In the genomic region with DNA sequence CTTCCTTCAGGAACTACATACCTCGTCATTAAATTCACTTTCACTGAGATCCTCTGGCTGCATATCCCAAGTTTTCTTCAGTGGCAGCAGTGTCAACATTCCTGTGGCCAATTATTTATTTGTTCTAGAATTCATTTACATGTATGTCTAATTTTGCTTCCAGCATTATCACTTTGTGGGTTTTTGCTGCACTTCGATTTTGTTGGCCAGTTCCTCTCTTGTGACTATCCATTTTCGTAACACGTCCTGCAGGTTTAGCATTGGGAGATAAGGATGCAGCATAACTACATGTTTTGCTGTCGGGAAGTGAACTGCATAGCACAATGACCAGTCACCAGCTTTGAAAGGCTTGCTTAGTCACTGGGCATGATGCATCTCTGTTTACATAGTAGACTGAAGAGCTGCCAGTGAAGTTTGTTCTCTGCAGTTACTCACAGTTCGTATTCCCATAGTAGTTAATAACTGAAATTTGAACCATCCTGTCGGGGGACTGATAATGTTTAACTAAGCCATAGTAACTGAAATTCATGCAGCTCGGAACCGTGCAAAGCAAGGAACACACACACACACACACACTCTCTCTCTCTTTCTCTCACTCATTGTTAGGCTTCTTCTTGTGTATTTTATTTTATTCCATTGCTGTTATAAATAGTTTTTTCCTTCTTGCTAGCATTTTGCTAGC, we compare ENCODE assay signal across 8 cellular contexts. TPM values are rescaled to one million over a fixed set of nuclear protein-coding genes. Genes with fewer than 3 reads are reported as not detected.
A peak's percentile ranks its signal among the peaks of the same experiment; 100 is the strongest.
DNase-seq lines count a peak whose midpoint lies in the region; ATAC-seq and TF ChIP-seq lines count a peak whose summit lies in the region.

No MANE protein-coding gene starts in this region.

- peak overlapping the region; percentile 15 for H3K27ac Mint-ChIP-seq in CD4-positive, alpha-beta T cell
- H3K27ac Mint-ChIP-seq in stimulated activated effector memory CD8-positive, alpha-beta T cell treated with anti-CD3 and anti-CD28 coated beads, Interleukin-12 subunit alpha, Interleukin-12 subunit beta, amount 100 ng/mL, for 72 hours = no peak overlapping the region
- no peak overlapping the region for H3K27ac Mint-ChIP-seq in activated CD4-positive, alpha-beta T cell treated with anti-CD3 and anti-CD28 coated beads for 36 hours

- TF ChIP-seq CTCF in CD4-positive, alpha-beta T cell (IDR thresholded peaks at IDR 0.05) = no peak
- TF ChIP-seq CTCF in GM20000 (IDR thresholded peaks at IDR 0.05; ENCODE audit: extremely low read depth, missing control alignments) = no peak

- no peaks in the 10 kb centered on the region for H3K27me3 ChIP-seq in CD4-positive, alpha-beta T cell (ENCODE audit: control insufficient read depth, insufficient read depth, low read length)

- no peak overlapping the region for H3K27ac ChIP-seq in CD4-positive, alpha-beta T cell (ENCODE audit: low read depth, low read length)
- H3K27ac ChIP-seq in cingulate gyrus (ENCODE audit: low read depth, low read length) = peak overlapping the region; percentile 1

- ATAC-seq in CD4-positive, alpha-beta T cell (ENCODE audit: poor library complexity) = no peak
- no peak for ATAC-seq in stimulated activated effector memory CD8-positive, alpha-beta T cell treated with anti-CD3 and anti-CD28 coated beads, Interleukin-12 subunit alpha, Interleukin-12 subunit beta, amount 100 ng/mL, for 72 hours
- no peak for ATAC-seq in activated CD4-positive, alpha-beta T cell treated with anti-CD3 and anti-CD28 coated beads for 36 hours

- peaks cover 33% of the 10 kb centered on the region for H3K4me1 Mint-ChIP-seq in CD4-positive, alpha-beta T cell (ENCODE audit: low read depth)
- H3K4me1 Mint-ChIP-seq in stimulated activated effector memory CD8-positive, alpha-beta T cell treated with anti-CD3 and anti-CD28 coated beads, Interleukin-12 subunit alpha, Interleukin-12 subunit beta, amount 100 ng/mL, for 72 hours = peaks cover 17% of the 10 kb centered on the region
- no peaks in the 10 kb centered on the region for H3K4me1 Mint-ChIP-seq in activated CD4-positive, alpha-beta T cell treated with anti-CD3 and anti-CD28 coated beads for 36 hours

- CTCF ChIA-PET in CD4-positive, alpha-beta T cell (lab: Charles Lee) = no interaction called here
- CTCF ChIA-PET in activated CD4-positive, alpha-beta T cell treated with anti-CD3 and anti-CD28 coated beads for 36 hours (lab: Charles Lee) = no interaction called here

- H3K4me3 Mint-ChIP-seq in CD4-positive, alpha-beta T cell = no peak overlapping the region
- H3K4me3 Mint-ChIP-seq in stimulated activated effector memory CD8-positive, alpha-beta T cell treated with anti-CD3 and anti-CD28 coated beads, Interleukin-12 subunit alpha, Interleukin-12 subunit beta, amount 100 ng/mL, for 72 hours = no peak overlapping the region
- no peak overlapping the region for H3K4me3 Mint-ChIP-seq in activated CD4-positive, alpha-beta T cell treated with anti-CD3 and anti-CD28 coated beads for 36 hours

- POLR2A ChIA-PET in CD4-positive, alpha-beta T cell (lab: Charles Lee) = no interaction called here
- POLR2A ChIA-PET in activated CD4-positive, alpha-beta T cell treated with anti-CD3 and anti-CD28 coated beads for 36 hours (lab: Charles Lee) = no interaction called here

- intact Hi-C loops in CD4-positive, alpha-beta T cell (cut with DNase I, micrococcal nuclease) = no loop called here
- intact Hi-C loops in activated CD4-positive, alpha-beta T cell treated with anti-CD3 and anti-CD28 coated beads for 36 hours (cut with DNase I, micrococcal nuclease) = no loop called here

- H3K9me3 Mint-ChIP-seq in CD4-positive, alpha-beta T cell = no peaks in the 10 kb centered on the region
- H3K9me3 Mint-ChIP-seq in stimulated activated effector memory CD8-positive, alpha-beta T cell treated with anti-CD3 and anti-CD28 coated beads, Interleukin-12 subunit alpha, Interleukin-12 subunit beta, amount 100 ng/mL, for 72 hours = no peaks in the 10 kb centered on the region
- H3K9me3 Mint-ChIP-seq in activated CD4-positive, alpha-beta T cell treated with anti-CD3 and anti-CD28 coated beads for 36 hours (ENCODE audit: low read depth) = no peaks in the 10 kb centered on the region

- no peaks in the 10 kb centered on the region for H3K27me3 Mint-ChIP-seq in CD4-positive, alpha-beta T cell
- H3K27me3 Mint-ChIP-seq in activated CD4-positive, alpha-beta T cell treated with anti-CD3 and anti-CD28 coated beads for 36 hours = no peaks in the 10 kb centered on the region

- peaks cover 84% of the 10 kb centered on the region for H3K36me3 Mint-ChIP-seq in CD4-positive, alpha-beta T cell (ENCODE audit: low read depth)
- H3K36me3 Mint-ChIP-seq in stimulated activated effector memory CD8-positive, alpha-beta T cell treated with anti-CD3 and anti-CD28 coated beads, Interleukin-12 subunit alpha, Interleukin-12 subunit beta, amount 100 ng/mL, for 72 hours = peaks cover 84% of the 10 kb centered on the region
- peaks cover 46% of the 10 kb centered on the region for H3K36me3 Mint-ChIP-seq in activated CD4-positive, alpha-beta T cell treated with anti-CD3 and anti-CD28 coated beads for 36 hours (ENCODE audit: low read depth)

- no peaks in the 10 kb centered on the region for H3K9me3 ChIP-seq in CD4-positive, alpha-beta T cell (ENCODE audit: control insufficient read depth, low read length)

- no peak for DNase-seq in CD4-positive, alpha-beta T cell
- DNase-seq in NCI-H345 (lab: John Stamatoyannopoulos, UW) = peak; percentile 93
- peak; percentile 95 to 98 for DNase-seq in lung microvascular endothelial cell (ENCODE audit: low read depth in 2 of 2)
- no peak for DNase-seq in GM19240 (ENCODE audit: insufficient read length, low spot score)
- no peak for DNase-seq in stimulated activated effector memory CD8-positive, alpha-beta T cell treated with anti-CD3 and anti-CD28 coated beads, Interleukin-12 subunit alpha, Interleukin-12 subunit beta, amount 100 ng/mL, for 72 hours (ENCODE audit: low spot score in 2 of 2)
- no peak for DNase-seq in GM20000 (ENCODE audit: low spot score)
- DNase-seq in activated CD4-positive, alpha-beta T cell treated with anti-CD3 and anti-CD28 coated beads for 36 hours = no peak

RNA-seq across cellular contexts. Expression of a gene that starts 28.3 kb away (rescaled TPM):
- total RNA-seq in CD4-positive, alpha-beta T cell = 10 to 100 TPM; 30.4 to 31.3 TPM
- 5.2 and 8.9 TPM in 2 replicates for total RNA-seq in lung microvascular endothelial cell
- total RNA-seq in activated CD4-positive, alpha-beta T cell treated with anti-CD3 and anti-CD28 coated beads for 36 hours = 10 to 100 TPM; 25.2 to 27.6 TPM

RNA-seq across cellular contexts. Expression of a gene that starts 31.8 kb away (rescaled TPM):
- total RNA-seq in CD4-positive, alpha-beta T cell = 1 to 10 TPM; 7.3 to 8.5 TPM
- 15.3 and 22.6 TPM in 2 replicates for total RNA-seq in lung microvascular endothelial cell
- 10 to 100 TPM; 14.3 to 14.6 TPM for total RNA-seq in activated CD4-positive, alpha-beta T cell treated with anti-CD3 and anti-CD28 coated beads for 36 hours

Comparison
In these comparisons a context has a peak if more than half of its experiments do, and no peak if none do; other contexts are left out.
1. DNase-seq: peak in NCI-H345 (single experiment) and lung microvascular endothelial cell (2 of 2); none in CD4-positive, alpha-beta T cell (0 of 10), GM19240 (single experiment), stimulated activated effector memory CD8-positive, alpha-beta T cell treated with anti-CD3 and anti-CD28 coated beads, Interleukin-12 subunit alpha, Interleukin-12 subunit beta, amount 100 ng/mL, for 72 hours (0 of 2), GM20000 (single experiment) and activated CD4-positive, alpha-beta T cell treated with anti-CD3 and anti-CD28 coated beads for 36 hours (single experiment).